Comparison of ENCODE assay signal across 10 cellular contexts in genomic region chr7:48298779-48299178, GRCh38.
DNase-seq lines count a peak whose midpoint lies in the region; ATAC-seq lines count a peak whose summit lies in the region.
"Had no signal": no experiment of that assay in that cellular context is flagged by ENCODE, and none has a peak within 500 bp of the region (broad histone marks: within the 10 kb centered on the region; RNA-seq: fewer than 3 reads in every experiment).

No MANE protein-coding gene starts in this region.

- H3K4me1 Mint-ChIP-seq in activated naive CD4-positive, alpha-beta T cell treated with anti-CD3 and anti-CD28 coated beads, Interleukin-2, amount 50 U/mL, for 24 hours: no peaks in the 10 kb centered on the region
- no peaks in the 10 kb centered on the region for H3K4me1 Mint-ChIP-seq in activated naive CD4-positive, alpha-beta T cell treated with anti-CD3 and anti-CD28 coated beads, Interleukin-2, amount 10 ng/mL, durations not matched to agents 7 days and 5 days
- H3K4me1 Mint-ChIP-seq in activated T-cell treated with anti-CD3 and anti-CD28 coated beads, Interleukin-2, amount 50 U/mL, for 4 hours (ENCODE audit: low read depth): no peaks in the 10 kb centered on the region

- peak; percentile 65 for ATAC-seq in HG03025 (IDR thresholded peaks at IDR 0.05; ENCODE audit: low FRiP score, unreplicated experiment)
- peak; percentile 85 to 95 for ATAC-seq in activated T-cell treated with anti-CD3 and anti-CD28 coated beads, Interleukin-2, amount 50 U/mL, for 4 hours
- ATAC-seq in stimulated activated naive CD8-positive, alpha-beta T cell treated with anti-CD3 and anti-CD28 coated beads, Interleukin-15, Interleukin-2, amounts not matched to agents 100 U/mL and 50 U/mL, for 24 hours: peak; percentile 91
- ATAC-seq: CD8-positive, alpha-beta T cell had no signal

- H3K4me3 Mint-ChIP-seq in activated naive CD4-positive, alpha-beta T cell treated with anti-CD3 and anti-CD28 coated beads, Interleukin-2, amount 50 U/mL, for 24 hours: no peak overlapping the region
- H3K4me3 Mint-ChIP-seq in activated naive CD4-positive, alpha-beta T cell treated with anti-CD3 and anti-CD28 coated beads, Interleukin-2, amount 10 ng/mL, durations not matched to agents 7 days and 5 days: no peak overlapping the region
- no peak overlapping the region for H3K4me3 Mint-ChIP-seq in activated T-cell treated with anti-CD3 and anti-CD28 coated beads, Interleukin-2, amount 50 U/mL, for 4 hours
- H3K4me3 Mint-ChIP-seq: CD8-positive, alpha-beta T cell had no signal

- H3K27ac Mint-ChIP-seq in activated naive CD4-positive, alpha-beta T cell treated with anti-CD3 and anti-CD28 coated beads, Interleukin-2, amount 50 U/mL, for 24 hours: peak overlapping the region; percentile 47
- H3K27ac Mint-ChIP-seq in activated naive CD4-positive, alpha-beta T cell treated with anti-CD3 and anti-CD28 coated beads, Interleukin-2, amount 10 ng/mL, durations not matched to agents 7 days and 5 days: no peak overlapping the region
- H3K27ac Mint-ChIP-seq: CD8-positive, alpha-beta T cell had no signal

- peaks cover 2% of the 10 kb centered on the region for H3K27me3 Mint-ChIP-seq in activated naive CD4-positive, alpha-beta T cell treated with anti-CD3 and anti-CD28 coated beads, Interleukin-2, amount 50 U/mL, for 24 hours
- peaks cover 4% of the 10 kb centered on the region for H3K27me3 Mint-ChIP-seq in activated naive CD4-positive, alpha-beta T cell treated with anti-CD3 and anti-CD28 coated beads, Interleukin-2, amount 10 ng/mL, durations not matched to agents 7 days and 5 days
- peaks cover 6% of the 10 kb centered on the region for H3K27me3 Mint-ChIP-seq in activated T-cell treated with anti-CD3 and anti-CD28 coated beads, Interleukin-2, amount 50 U/mL, for 4 hours (ENCODE audit: low read depth)

- H3K36me3 Mint-ChIP-seq in activated naive CD4-positive, alpha-beta T cell treated with anti-CD3 and anti-CD28 coated beads, Interleukin-2, amount 50 U/mL, for 24 hours: no peaks in the 10 kb centered on the region
- no peaks in the 10 kb centered on the region for H3K36me3 Mint-ChIP-seq in activated naive CD4-positive, alpha-beta T cell treated with anti-CD3 and anti-CD28 coated beads, Interleukin-2, amount 10 ng/mL, durations not matched to agents 7 days and 5 days
- H3K36me3 Mint-ChIP-seq in activated T-cell treated with anti-CD3 and anti-CD28 coated beads, Interleukin-2, amount 50 U/mL, for 4 hours (ENCODE audit: insufficient read depth): no peaks in the 10 kb centered on the region
- H3K36me3 Mint-ChIP-seq: CD8-positive, alpha-beta T cell had no signal

- no peaks in the 10 kb centered on the region for H3K9me3 Mint-ChIP-seq in activated naive CD4-positive, alpha-beta T cell treated with anti-CD3 and anti-CD28 coated beads, Interleukin-2, amount 50 U/mL, for 24 hours
- no peaks in the 10 kb centered on the region for H3K9me3 Mint-ChIP-seq in activated naive CD4-positive, alpha-beta T cell treated with anti-CD3 and anti-CD28 coated beads, Interleukin-2, amount 10 ng/mL, durations not matched to agents 7 days and 5 days
- H3K9me3 Mint-ChIP-seq in activated T-cell treated with anti-CD3 and anti-CD28 coated beads, Interleukin-2, amount 50 U/mL, for 4 hours: peaks cover 3% of the 10 kb centered on the region
- H3K9me3 Mint-ChIP-seq: CD8-positive, alpha-beta T cell had no signal

- DNase-seq in activated naive CD4-positive, alpha-beta T cell treated with anti-CD3 and anti-CD28 coated beads, Interleukin-2, amount 10 ng/mL, durations not matched to agents 7 days and 5 days: no peak
- no peak for DNase-seq in activated T-cell treated with anti-CD3 and anti-CD28 coated beads, Interleukin-2, amount 50 U/mL, for 4 hours
- peak; percentile 11 for DNase-seq in stimulated activated naive CD8-positive, alpha-beta T cell treated with anti-CD3 and anti-CD28 coated beads, Interleukin-15, Interleukin-2, amounts not matched to agents 100 U/mL and 50 U/mL, for 24 hours
- DNase-seq in NK-92 (lab: John Stamatoyannopoulos, UW; ENCODE audit: unreplicated experiment): no peak
- no peak for DNase-seq in NCI-H446 treated with DMSO at 0.1 percent for 48 hours (lab: John Stamatoyannopoulos, UW)
- DNase-seq in NCI-H526 (lab: John Stamatoyannopoulos, UW): no peak
- DNase-seq: CD8-positive, alpha-beta T cell; left lung had no signal

- CTCF ChIA-PET in activated naive CD4-positive, alpha-beta T cell treated with anti-CD3 and anti-CD28 coated beads, Interleukin-2, amount 10 ng/mL, durations not matched to agents 7 days and 5 days (lab: Charles Lee): interaction anchor here (0.8 to 2.4 kb wide), 8 partner anchors 9 to 1492 kb away, joined by 3 to 7 read pairs (median 3); no protein-coding TSS in a partner anchor
